ENCODE assay signal across 1 cellular context in the genomic region with DNA sequence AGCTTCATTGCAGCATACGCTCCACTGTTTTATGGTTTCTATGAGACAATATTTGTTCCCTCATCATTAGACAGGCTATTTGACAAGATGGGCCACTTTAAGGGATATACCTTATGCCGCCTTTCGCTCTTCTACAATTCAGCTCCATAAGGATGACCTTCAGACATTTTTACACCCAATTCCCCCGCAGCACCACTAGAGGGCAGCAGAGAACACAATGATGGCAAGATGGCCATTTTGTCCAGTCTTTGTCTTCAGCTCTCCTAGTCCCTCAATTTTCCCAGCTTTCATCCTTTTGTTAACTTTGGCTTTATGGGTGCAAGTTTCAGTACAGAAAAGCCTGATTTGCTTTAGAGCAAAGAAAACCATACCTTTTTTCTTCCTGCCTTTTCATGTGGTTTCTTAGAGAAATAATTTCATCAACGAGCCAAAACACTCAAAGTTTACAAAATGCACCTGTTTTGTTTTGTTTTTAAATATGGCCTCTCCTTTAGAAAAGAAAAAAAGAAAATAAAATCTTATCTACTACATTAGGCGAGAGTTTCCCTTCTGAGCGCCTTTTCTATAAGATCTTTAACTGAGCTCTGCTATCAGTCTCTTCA.
TF ChIP-seq lines count a peak whose summit lies in the region.

No MANE protein-coding gene starts in this region.

TF ChIP-seq in HepG2, 621 proteins besides CTCF, POLR2A, EP300 and RAD21 (continued from another document and continues in another):
- TF ChIP-seq SMC3 (IDR thresholded peaks at IDR 0.05; ENCODE audit: low read length): peak; percentile 98
- TF ChIP-seq ZKSCAN8 (CRISPR knock-in tag; IDR thresholded peaks at IDR 0.05; ENCODE audit: borderline replicate concordance): 0 out of 2 replicates have a peak, but pooled peaks have one; percentile 34
- TF ChIP-seq ZNF644 (CRISPR knock-in tag; IDR thresholded peaks at IDR 0.05; ENCODE audit: low read depth): peak; percentile 57; the same call in 1 of the 2 replicates
- no peak for TF ChIP-seq ZNF274 (CRISPR knock-in tag; IDR thresholded peaks at IDR 0.05)
- TF ChIP-seq ATM (IDR thresholded peaks at IDR 0.05; ENCODE audit: borderline replicate concordance): no peak
- TF ChIP-seq, protein P1, sequence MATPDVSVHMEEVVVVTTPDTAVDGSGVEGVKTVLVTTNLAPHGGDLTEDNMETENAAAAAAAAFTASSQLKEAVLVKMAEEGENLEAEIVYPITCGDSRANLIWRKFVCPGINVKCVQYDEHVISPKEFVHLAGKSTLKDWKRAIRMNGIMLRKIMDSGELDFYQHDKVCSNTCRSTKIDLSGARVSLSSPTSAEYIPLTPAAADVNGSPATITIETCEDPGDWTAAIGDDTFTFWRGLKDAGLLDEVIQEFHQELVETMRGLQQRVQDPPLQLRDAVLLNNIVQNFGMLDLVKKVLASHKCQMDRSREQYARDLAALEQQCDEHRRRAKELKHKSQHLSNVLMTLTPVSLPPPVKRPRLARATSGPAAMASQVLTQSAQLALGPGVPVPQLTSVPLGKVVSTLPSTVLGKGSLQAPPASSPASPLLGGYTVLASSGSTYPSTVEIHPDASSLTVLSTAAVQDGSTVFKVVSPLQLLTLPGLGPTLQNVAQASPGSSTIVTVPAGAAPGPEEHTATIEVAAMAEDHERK (CRISPR knock-in tag; IDR thresholded peaks at IDR 0.05; ENCODE audit: low read depth): no peak
- TF ChIP-seq, protein P2, sequence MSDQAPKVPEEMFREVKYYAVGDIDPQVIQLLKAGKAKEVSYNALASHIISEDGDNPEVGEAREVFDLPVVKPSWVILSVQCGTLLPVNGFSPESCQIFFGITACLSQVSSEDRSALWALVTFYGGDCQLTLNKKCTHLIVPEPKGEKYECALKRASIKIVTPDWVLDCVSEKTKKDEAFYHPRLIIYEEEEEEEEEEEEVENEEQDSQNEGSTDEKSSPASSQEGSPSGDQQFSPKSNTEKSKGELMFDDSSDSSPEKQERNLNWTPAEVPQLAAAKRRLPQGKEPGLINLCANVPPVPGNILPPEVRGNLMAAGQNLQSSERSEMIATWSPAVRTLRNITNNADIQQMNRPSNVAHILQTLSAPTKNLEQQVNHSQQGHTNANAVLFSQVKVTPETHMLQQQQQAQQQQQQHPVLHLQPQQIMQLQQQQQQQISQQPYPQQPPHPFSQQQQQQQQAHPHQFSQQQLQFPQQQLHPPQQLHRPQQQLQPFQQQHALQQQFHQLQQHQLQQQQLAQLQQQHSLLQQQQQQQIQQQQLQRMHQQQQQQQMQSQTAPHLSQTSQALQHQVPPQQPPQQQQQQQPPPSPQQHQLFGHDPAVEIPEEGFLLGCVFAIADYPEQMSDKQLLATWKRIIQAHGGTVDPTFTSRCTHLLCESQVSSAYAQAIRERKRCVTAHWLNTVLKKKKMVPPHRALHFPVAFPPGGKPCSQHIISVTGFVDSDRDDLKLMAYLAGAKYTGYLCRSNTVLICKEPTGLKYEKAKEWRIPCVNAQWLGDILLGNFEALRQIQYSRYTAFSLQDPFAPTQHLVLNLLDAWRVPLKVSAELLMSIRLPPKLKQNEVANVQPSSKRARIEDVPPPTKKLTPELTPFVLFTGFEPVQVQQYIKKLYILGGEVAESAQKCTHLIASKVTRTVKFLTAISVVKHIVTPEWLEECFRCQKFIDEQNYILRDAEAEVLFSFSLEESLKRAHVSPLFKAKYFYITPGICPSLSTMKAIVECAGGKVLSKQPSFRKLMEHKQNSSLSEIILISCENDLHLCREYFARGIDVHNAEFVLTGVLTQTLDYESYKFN (CRISPR knock-in tag; conservative IDR thresholded peaks at IDR 0.05): no peak
- TF ChIP-seq REL (CRISPR knock-in tag; conservative IDR thresholded peaks at IDR 0.05): no peak
- TF ChIP-seq NR2F2 (IDR thresholded peaks at IDR 0.05; ENCODE audit: borderline replicate concordance, low read depth): no peak
- TF ChIP-seq GATA4 (IDR thresholded peaks at IDR 0.05; ENCODE audit: borderline replicate concordance, low read depth): no peak
- TF ChIP-seq ELF1 (CRISPR knock-in tag; IDR thresholded peaks at IDR 0.05): 0 out of 2 replicates have a peak, but pooled peaks have one; percentile 21
- TF ChIP-seq RBM22 (optimal IDR thresholded peaks at IDR 0.05; ENCODE audit: low read length): no peak
- no peak for TF ChIP-seq ZNF260 (CRISPR knock-in tag; IDR thresholded peaks at IDR 0.05; ENCODE audit: borderline replicate concordance, low read depth)
- TF ChIP-seq, protein P3, sequence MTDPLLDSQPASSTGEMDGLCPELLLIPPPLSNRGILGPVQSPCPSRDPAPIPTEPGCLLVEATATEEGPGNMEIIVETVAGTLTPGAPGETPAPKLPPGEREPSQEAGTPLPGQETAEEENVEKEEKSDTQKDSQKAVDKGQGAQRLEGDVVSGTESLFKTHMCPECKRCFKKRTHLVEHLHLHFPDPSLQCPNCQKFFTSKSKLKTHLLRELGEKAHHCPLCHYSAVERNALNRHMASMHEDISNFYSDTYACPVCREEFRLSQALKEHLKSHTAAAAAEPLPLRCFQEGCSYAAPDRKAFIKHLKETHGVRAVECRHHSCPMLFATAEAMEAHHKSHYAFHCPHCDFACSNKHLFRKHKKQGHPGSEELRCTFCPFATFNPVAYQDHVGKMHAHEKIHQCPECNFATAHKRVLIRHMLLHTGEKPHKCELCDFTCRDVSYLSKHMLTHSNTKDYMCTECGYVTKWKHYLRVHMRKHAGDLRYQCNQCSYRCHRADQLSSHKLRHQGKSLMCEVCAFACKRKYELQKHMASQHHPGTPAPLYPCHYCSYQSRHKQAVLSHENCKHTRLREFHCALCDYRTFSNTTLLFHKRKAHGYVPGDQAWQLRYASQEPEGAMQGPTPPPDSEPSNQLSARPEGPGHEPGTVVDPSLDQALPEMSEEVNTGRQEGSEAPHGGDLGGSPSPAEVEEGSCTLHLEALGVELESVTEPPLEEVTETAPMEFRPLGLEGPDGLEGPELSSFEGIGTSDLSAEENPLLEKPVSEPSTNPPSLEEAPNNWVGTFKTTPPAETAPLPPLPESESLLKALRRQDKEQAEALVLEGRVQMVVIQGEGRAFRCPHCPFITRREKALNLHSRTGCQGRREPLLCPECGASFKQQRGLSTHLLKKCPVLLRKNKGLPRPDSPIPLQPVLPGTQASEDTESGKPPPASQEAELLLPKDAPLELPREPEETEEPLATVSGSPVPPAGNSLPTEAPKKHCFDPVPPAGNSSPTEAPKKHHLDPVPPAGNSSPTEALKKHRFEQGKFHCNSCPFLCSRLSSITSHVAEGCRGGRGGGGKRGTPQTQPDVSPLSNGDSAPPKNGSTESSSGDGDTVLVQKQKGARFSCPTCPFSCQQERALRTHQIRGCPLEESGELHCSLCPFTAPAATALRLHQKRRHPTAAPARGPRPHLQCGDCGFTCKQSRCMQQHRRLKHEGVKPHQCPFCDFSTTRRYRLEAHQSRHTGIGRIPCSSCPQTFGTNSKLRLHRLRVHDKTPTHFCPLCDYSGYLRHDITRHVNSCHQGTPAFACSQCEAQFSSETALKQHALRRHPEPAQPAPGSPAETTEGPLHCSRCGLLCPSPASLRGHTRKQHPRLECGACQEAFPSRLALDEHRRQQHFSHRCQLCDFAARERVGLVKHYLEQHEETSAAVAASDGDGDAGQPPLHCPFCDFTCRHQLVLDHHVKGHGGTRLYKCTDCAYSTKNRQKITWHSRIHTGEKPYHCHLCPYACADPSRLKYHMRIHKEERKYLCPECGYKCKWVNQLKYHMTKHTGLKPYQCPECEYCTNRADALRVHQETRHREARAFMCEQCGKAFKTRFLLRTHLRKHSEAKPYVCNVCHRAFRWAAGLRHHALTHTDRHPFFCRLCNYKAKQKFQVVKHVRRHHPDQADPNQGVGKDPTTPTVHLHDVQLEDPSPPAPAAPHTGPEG (CRISPR knock-in tag; IDR thresholded peaks at IDR 0.05): no peak
- TF ChIP-seq SP5 (CRISPR knock-in tag; IDR thresholded peaks at IDR 0.05; ENCODE audit: borderline replicate concordance, low read depth): no peak
- TF ChIP-seq, protein P4, sequence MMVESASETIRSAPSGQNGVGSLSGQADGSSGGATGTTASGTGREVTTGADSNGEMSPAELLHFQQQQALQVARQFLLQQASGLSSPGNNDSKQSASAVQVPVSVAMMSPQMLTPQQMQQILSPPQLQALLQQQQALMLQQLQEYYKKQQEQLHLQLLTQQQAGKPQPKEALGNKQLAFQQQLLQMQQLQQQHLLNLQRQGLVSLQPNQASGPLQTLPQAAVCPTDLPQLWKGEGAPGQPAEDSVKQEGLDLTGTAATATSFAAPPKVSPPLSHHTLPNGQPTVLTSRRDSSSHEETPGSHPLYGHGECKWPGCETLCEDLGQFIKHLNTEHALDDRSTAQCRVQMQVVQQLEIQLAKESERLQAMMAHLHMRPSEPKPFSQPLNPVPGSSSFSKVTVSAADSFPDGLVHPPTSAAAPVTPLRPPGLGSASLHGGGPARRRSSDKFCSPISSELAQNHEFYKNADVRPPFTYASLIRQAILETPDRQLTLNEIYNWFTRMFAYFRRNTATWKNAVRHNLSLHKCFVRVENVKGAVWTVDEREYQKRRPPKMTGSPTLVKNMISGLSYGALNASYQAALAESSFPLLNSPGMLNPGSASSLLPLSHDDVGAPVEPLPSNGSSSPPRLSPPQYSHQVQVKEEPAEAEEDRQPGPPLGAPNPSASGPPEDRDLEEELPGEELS (CRISPR knock-in tag; IDR thresholded peaks at IDR 0.05): no peak
- no peak for TF ChIP-seq ZNF382 (CRISPR knock-in tag; IDR thresholded peaks at IDR 0.05; ENCODE audit: borderline replicate concordance)
- no peak for TF ChIP-seq ZNF790 (CRISPR knock-in tag; IDR thresholded peaks at IDR 0.05; ENCODE audit: borderline replicate concordance)
- TF ChIP-seq ZNF12 (CRISPR knock-in tag; IDR thresholded peaks at IDR 0.05): peak; percentile 25; the same call in 1 of the 2 replicates
- no peak for TF ChIP-seq ZBTB7A (CRISPR knock-in tag; IDR thresholded peaks at IDR 0.05)
- no peak for TF ChIP-seq ZSCAN12 (CRISPR knock-in tag; IDR thresholded peaks at IDR 0.05)
- TF ChIP-seq ZNF20 (CRISPR knock-in tag; IDR thresholded peaks at IDR 0.05): no peak
- TF ChIP-seq ZNF841 (CRISPR knock-in tag; IDR thresholded peaks at IDR 0.05; ENCODE audit: borderline replicate concordance): no peak
- TF ChIP-seq CC2D1A (CRISPR knock-in tag; IDR thresholded peaks at IDR 0.05): no peak
- no peak for TF ChIP-seq ZNF383 (CRISPR knock-in tag; IDR thresholded peaks at IDR 0.05; ENCODE audit: borderline replicate concordance)
- TF ChIP-seq, protein P5, sequence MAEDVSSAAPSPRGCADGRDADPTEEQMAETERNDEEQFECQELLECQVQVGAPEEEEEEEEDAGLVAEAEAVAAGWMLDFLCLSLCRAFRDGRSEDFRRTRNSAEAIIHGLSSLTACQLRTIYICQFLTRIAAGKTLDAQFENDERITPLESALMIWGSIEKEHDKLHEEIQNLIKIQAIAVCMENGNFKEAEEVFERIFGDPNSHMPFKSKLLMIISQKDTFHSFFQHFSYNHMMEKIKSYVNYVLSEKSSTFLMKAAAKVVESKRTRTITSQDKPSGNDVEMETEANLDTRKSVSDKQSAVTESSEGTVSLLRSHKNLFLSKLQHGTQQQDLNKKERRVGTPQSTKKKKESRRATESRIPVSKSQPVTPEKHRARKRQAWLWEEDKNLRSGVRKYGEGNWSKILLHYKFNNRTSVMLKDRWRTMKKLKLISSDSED (CRISPR knock-in tag; IDR thresholded peaks at IDR 0.05): no peak
- no peak for TF ChIP-seq CENPX (CRISPR knock-in tag; IDR thresholded peaks at IDR 0.05)
- TF ChIP-seq ZIK1 (CRISPR knock-in tag; IDR thresholded peaks at IDR 0.05; ENCODE audit: borderline replicate concordance, low read depth): no peak
- TF ChIP-seq SOX5 (CRISPR knock-in tag; IDR thresholded peaks at IDR 0.05; ENCODE audit: borderline replicate concordance): peak; percentile 43; the same call in 1 of the 2 replicates
- TF ChIP-seq, protein P6, sequence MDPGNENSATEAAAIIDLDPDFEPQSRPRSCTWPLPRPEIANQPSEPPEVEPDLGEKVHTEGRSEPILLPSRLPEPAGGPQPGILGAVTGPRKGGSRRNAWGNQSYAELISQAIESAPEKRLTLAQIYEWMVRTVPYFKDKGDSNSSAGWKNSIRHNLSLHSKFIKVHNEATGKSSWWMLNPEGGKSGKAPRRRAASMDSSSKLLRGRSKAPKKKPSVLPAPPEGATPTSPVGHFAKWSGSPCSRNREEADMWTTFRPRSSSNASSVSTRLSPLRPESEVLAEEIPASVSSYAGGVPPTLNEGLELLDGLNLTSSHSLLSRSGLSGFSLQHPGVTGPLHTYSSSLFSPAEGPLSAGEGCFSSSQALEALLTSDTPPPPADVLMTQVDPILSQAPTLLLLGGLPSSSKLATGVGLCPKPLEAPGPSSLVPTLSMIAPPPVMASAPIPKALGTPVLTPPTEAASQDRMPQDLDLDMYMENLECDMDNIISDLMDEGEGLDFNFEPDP (CRISPR knock-in tag; conservative IDR thresholded peaks at IDR 0.05): no peak
- TF ChIP-seq, protein P7, sequence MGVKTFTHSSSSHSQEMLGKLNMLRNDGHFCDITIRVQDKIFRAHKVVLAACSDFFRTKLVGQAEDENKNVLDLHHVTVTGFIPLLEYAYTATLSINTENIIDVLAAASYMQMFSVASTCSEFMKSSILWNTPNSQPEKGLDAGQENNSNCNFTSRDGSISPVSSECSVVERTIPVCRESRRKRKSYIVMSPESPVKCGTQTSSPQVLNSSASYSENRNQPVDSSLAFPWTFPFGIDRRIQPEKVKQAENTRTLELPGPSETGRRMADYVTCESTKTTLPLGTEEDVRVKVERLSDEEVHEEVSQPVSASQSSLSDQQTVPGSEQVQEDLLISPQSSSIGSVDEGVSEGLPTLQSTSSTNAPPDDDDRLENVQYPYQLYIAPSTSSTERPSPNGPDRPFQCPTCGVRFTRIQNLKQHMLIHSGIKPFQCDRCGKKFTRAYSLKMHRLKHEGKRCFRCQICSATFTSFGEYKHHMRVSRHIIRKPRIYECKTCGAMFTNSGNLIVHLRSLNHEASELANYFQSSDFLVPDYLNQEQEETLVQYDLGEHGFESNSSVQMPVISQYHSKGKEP (CRISPR knock-in tag; IDR thresholded peaks at IDR 0.05): no peak
- no peak for TF ChIP-seq HES4 (CRISPR knock-in tag; IDR thresholded peaks at IDR 0.05; ENCODE audit: borderline replicate concordance)
- TF ChIP-seq DNMT3B (CRISPR knock-in tag; conservative IDR thresholded peaks at IDR 0.05): peak; percentile 62; the same call in 1 of the 2 replicates
- TF ChIP-seq, protein P8, sequence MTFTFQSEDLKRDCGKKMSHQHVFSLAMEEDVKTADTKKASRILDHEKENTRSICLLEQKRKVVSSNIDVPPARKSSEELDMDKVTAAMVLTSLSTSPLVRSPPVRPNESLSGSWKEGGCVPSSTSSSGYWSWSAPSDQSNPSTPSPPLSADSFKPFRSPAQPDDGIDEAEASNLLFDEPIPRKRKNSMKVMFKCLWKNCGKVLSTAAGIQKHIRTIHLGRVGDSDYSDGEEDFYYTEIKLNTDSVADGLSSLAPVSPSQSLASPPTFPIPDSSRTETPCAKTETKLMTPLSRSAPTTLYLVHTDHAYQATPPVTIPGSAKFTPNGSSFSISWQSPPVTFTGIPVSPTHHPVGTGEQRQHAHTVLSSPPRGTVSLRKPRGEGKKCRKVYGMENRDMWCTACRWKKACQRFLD (CRISPR knock-in tag; IDR thresholded peaks at IDR 0.05; ENCODE audit: borderline replicate concordance): no peak
- TF ChIP-seq ZNF562 (CRISPR knock-in tag; IDR thresholded peaks at IDR 0.05; ENCODE audit: borderline replicate concordance): no peak
- TF ChIP-seq HNF4G (IDR thresholded peaks at IDR 0.05; ENCODE audit: borderline replicate concordance, low read depth, low read length): no peak
- TF ChIP-seq HNF4G (CRISPR knock-in tag; IDR thresholded peaks at IDR 0.05; ENCODE audit: borderline replicate concordance, low read depth): no peak
- TF ChIP-seq ZNF660 (CRISPR knock-in tag; IDR thresholded peaks at IDR 0.05; ENCODE audit: borderline replicate concordance, low read depth): no peak
- no peak for TF ChIP-seq ZZZ3 (CRISPR knock-in tag; IDR thresholded peaks at IDR 0.05; ENCODE audit: borderline replicate concordance)
- TF ChIP-seq, protein P9, sequence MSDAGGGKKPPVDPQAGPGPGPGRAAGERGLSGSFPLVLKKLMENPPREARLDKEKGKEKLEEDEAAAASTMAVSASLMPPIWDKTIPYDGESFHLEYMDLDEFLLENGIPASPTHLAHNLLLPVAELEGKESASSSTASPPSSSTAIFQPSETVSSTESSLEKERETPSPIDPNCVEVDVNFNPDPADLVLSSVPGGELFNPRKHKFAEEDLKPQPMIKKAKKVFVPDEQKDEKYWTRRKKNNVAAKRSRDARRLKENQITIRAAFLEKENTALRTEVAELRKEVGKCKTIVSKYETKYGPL (CRISPR knock-in tag; IDR thresholded peaks at IDR 0.05): no peak
